25 cellular contexts compared by ENCODE assay signal in the genomic region with DNA sequence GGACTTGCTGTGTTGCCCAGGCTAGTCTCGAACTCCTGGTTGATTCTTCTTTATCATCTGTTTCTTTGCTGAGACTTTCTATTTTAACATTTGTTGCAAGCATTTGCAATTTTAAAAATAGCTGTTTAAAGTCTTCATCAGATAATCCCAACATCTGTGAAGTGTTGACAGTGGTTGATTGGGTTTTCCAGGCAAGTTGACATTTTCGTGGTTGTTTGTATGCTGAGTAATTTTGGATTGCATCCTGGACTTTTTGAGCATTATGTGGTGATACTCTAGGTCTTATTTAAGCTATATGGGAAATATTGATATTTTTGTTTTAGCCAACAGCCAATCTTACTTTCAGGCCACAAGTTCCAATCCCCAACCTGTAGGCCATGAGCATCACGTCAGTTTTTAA. TPM values are rescaled to one million over a fixed set of nuclear protein-coding genes. Genes with fewer than 3 reads are reported as not detected.
"Had no signal": no experiment of that assay in that cellular context is flagged by ENCODE, and none has a peak within 500 bp of the region (broad histone marks: within the 10 kb centered on the region; RNA-seq: fewer than 3 reads in every experiment).

No MANE protein-coding gene starts in this region.

- H2AFZ ChIP-seq: parathyroid adenoma had no signal

- H3K4me3 ChIP-seq: adrenal gland, esophagus squamous epithelium, gastrocnemius medialis, thyroid gland had no signal

- H3K4me1 ChIP-seq: adrenal gland, esophagus squamous epithelium, gastrocnemius medialis, parathyroid adenoma, thyroid gland had no signal

- DNase-seq: activated CD4-positive, alpha-beta T cell treated with anti-CD3 and anti-CD28 coated beads for 4 hours; activated CD4-positive, alpha-beta T cell treated with anti-CD3 and anti-CD28 coated beads, Interleukin-2, amount 50 U/mL, for 48 hours; activated CD4-positive, CD25-positive, alpha-beta regulatory T cell; central memory CD4-positive, alpha-beta T cell; effector memory CD8-positive, alpha-beta T cell; esophagus squamous epithelium; gastrocnemius medialis; left ventricle myocardium superior; mammary epithelial cell; nephron progenitor cell; right cardiac atrium; stimulated activated CD4-positive, alpha-beta T cell treated with anti-CD3 and anti-CD28 coated beads, Interleukin-12 subunit alpha, Interleukin-12 subunit beta, amount 100 ng/mL, for 4 hours; stimulated activated CD4-positive, alpha-beta T cell treated with anti-CD3 and anti-CD28 coated beads, Interleukin-4, amount 100 ng/mL, for 4 hours; substantia nigra; SW 1271; T-helper 17 cell; thyroid gland had no signal

- H3K27me3 ChIP-seq: adrenal gland, esophagus squamous epithelium, gastrocnemius medialis, thyroid gland had no signal

- H3K27ac ChIP-seq: adrenal gland, esophagus squamous epithelium, gastrocnemius medialis, parathyroid adenoma, thyroid gland had no signal

- H3K9ac ChIP-seq: parathyroid adenoma had no signal

- H3K9me3 ChIP-seq: thyroid gland had no signal

RNA-seq across cellular contexts. Expression of a gene that starts 49.5 kb away (rescaled TPM):
- total RNA-seq: activated CD8-positive, alpha-beta memory T cell treated with anti-CD3 and anti-CD28 coated beads for 36 hours; adrenal gland; astrocyte; dermis microvascular lymphatic vessel endothelial cell; esophagus squamous epithelium; gastrocnemius medialis; left ventricle myocardium superior; mammary epithelial cell; pulmonary artery endothelial cell; right cardiac atrium; skeletal muscle tissue; T-helper 17 cell; thyroid gland; ureter had no signal
- polyA plus RNA-seq: adrenal gland, mammary epithelial cell, right cardiac atrium had no signal
